ENCODE assay signal across 8 cellular contexts in the genomic region with DNA sequence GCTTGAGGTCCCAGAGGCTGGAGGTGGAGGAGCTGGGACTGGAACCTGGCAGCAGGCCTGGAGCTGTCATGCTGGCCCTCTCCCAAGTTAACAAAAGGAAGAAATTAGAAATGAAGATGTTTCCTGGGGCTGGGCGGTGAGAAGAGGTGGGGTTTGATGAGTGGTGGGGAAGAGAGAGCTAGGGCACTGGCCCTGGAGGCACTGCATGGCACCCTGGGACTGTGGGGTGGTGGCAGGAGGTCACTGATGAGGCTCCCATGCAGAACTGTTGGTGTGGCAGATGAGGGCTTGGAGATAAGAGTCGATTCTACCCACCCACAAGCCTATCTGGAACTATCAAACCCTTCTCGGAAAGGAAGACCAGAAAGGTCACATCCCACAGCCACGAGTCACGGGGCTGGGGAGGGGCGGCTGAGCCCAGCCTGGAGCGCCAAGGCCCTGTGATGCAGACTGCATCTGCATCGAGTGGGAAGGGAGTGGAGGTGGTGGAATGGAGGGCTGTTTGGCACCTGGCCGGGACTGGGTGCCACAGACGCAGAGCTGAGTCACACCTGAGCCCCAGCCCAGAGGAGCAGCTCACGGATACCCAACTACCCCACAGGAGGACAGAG. TPM values are rescaled to one million over a fixed set of nuclear protein-coding genes. Genes with fewer than 3 reads are reported as not detected.
DNase-seq lines count a peak whose midpoint lies in the region; ATAC-seq and TF ChIP-seq lines count a peak whose summit lies in the region.

No MANE protein-coding gene starts in this region.

- H3K4me1 ChIP-seq in lung (ENCODE audit: control insufficient read depth in 2 of 2, insufficient read depth in 2 of 2, low read length in 2 of 2) = no peaks in the 10 kb centered on the region
- no peaks in the 10 kb centered on the region for H3K4me1 ChIP-seq in colonic mucosa

- ATAC-seq in lung (ENCODE audit: insufficient read depth, low FRiP score) = peak; percentile 27

- H3K4me3 ChIP-seq in AG04450 (ENCODE audit: low read depth, low read length) (no peak overlapping the region), lung (no peak overlapping the region), colonic mucosa (no peak overlapping the region)

- POLR2A ChIA-PET in AG04450 (lab: Yijun Ruan, JAX) = interaction anchor here (1.1 to 1.7 kb wide), 2 partner anchors 9 to 260 kb away, joined by 4 to 5 read pairs; no protein-coding TSS in a partner anchor

- CTCF ChIA-PET in AG04450 (lab: Charles Lee) = no interaction called here

- DNase-seq in AG04450 (ENCODE audit: low read depth, low spot score) = no peak
- peak; percentile 78 for DNase-seq in LHCN-M2 (ENCODE audit: low read depth)
- DNase-seq in activated effector memory CD4-positive, alpha-beta T cell treated with anti-CD3 and anti-CD28 coated beads, Interleukin-2, amount 50 U/mL, for 16 hours = peak; percentile 77
- DNase-seq in lung (ENCODE audit: low spot score) = no peak
- DNase-seq in NOMO-1 (lab: John Stamatoyannopoulos, UW; ENCODE audit: unreplicated experiment in 2 of 2) = no peak
- DNase-seq in GM19238 (ENCODE audit: insufficient read length, low spot score) = no peak
- DNase-seq in inferior parietal cortex (ENCODE audit: extremely low spot score) = no peak
- DNase-seq in colonic mucosa = no peak

- H3K27me3 ChIP-seq in AG04450 (ENCODE audit: control insufficient read depth, insufficient read depth, low read length) (no peaks in the 10 kb centered on the region), lung (ENCODE audit: control insufficient read depth, insufficient read depth) (no peaks in the 10 kb centered on the region), colonic mucosa (no peaks in the 10 kb centered on the region)

- no peak for TF ChIP-seq CTCF in AG04450 (IDR thresholded peaks at IDR 0.05; ENCODE audit: low read depth, low read length)
- no peak for TF ChIP-seq CTCF in lung (IDR thresholded peaks at IDR 0.05; ENCODE audit: control extremely low read depth, extremely low read depth)
- no peak for TF ChIP-seq CTCF in colonic mucosa (IDR thresholded peaks at IDR 0.05)

- H3K9me3 ChIP-seq in AG04450 (ENCODE audit: control insufficient read depth, insufficient read depth, low read length) (no peaks in the 10 kb centered on the region; the same call in 1 of the 2 replicates), lung (ENCODE audit: control insufficient read depth in 2 of 2, insufficient read depth in 1 of 2, low read length in 1 of 2) (no peaks in the 10 kb centered on the region), colonic mucosa (no peaks in the 10 kb centered on the region)

- peak overlapping the region; percentile 65 for H3K27ac ChIP-seq in AG04450 (ENCODE audit: low read depth, low read length)
- no peak overlapping the region for H3K27ac ChIP-seq in lung (ENCODE audit: low read depth in 1 of 2, low read length in 1 of 2)
- no peak overlapping the region for H3K27ac ChIP-seq in colonic mucosa

- 56 to 57% methylated on average over 11 of the region's 11 CpGs for WGBS in lung, 2 donors

- H3K36me3 ChIP-seq in lung (ENCODE audit: control insufficient read depth in 2 of 2, insufficient read depth in 2 of 2, low read length in 2 of 2) = peaks cover 0 to 16% of the 10 kb centered on the region in 2 donors
- no peaks in the 10 kb centered on the region for H3K36me3 ChIP-seq in colonic mucosa

- no peak overlapping the region for H3K9ac ChIP-seq in colonic mucosa (ENCODE audit: low read depth in 2 of 2, low read length in 2 of 2)

- intact Hi-C loops in colonic mucosa (cut with DNase I) = no loop called here

RNA-seq across cellular contexts. Expression of a gene that starts 29.4 kb away (rescaled TPM):
- 16.6 and 27.9 TPM in 2 replicates for polyA plus RNA-seq in AG04450 (2011; rRNA removed)
- 12.1 and 13.5 TPM in 2 replicates for polyA minus RNA-seq in AG04450 (2011; rRNA and poly(A)+ RNA removed)
- total RNA-seq in LHCN-M2 (2014; rRNA removed) = 129 and 136 TPM in 2 replicates
- 127 TPM for polyA plus RNA-seq in LHCN-M2 (2012)
- total RNA-seq in lung = 10 to 100 TPM; 23.9 to 68.5 TPM
- polyA plus RNA-seq in lung = 10 to 100 TPM; 29.4 to 49.9 TPM
- 100 to 1,000 TPM in 1 of 2 donors, 10 to 100 TPM in 1; 76.7 to 157 TPM for total RNA-seq in colonic mucosa

RNA-seq across cellular contexts. Expression of a gene that starts 29.6 kb away (rescaled TPM):
- polyA plus RNA-seq in AG04450 (2011; rRNA removed) (4.0 and 4.1 TPM in 2 replicates), lung (1 to 10 TPM; 2.2 to 2.5 TPM)
- 3.8 and 5.9 TPM in 2 replicates for polyA minus RNA-seq in AG04450 (2011; rRNA and poly(A)+ RNA removed)
- total RNA-seq in LHCN-M2 (2014; rRNA removed) (6.9 and 8.2 TPM in 2 replicates), lung (1 to 10 TPM; 7.9 to 9.0 TPM), colonic mucosa (10 to 100 TPM in 1 of 2 donors, 1 to 10 TPM in 1; 3.6 to 12.1 TPM)
- 4.8 TPM for polyA plus RNA-seq in LHCN-M2 (2012)

Comparison
In these comparisons a context has a peak if more than half of its experiments do, and no peak if none do; other contexts are left out.
1. DNase-seq: peak in LHCN-M2 (single experiment) and activated effector memory CD4-positive, alpha-beta T cell treated with anti-CD3 and anti-CD28 coated beads, Interleukin-2, amount 50 U/mL, for 16 hours (single experiment); none in AG04450 (single experiment), lung (single experiment), NOMO-1 (0 of 2), GM19238 (single experiment), inferior parietal cortex (single experiment) and colonic mucosa (single experiment).